Comparison of ENCODE assay signal across 22 cellular contexts in genomic region chr2:119730598-119731278, GRCh38. TPM values are rescaled to one million over a fixed set of nuclear protein-coding genes. Genes with fewer than 3 reads are reported as not detected.
DNase-seq lines count a peak whose midpoint lies in the region; ATAC-seq, FAIRE-seq and TF ChIP-seq lines count a peak whose summit lies in the region.
"Had no signal": no experiment of that assay in that cellular context is flagged by ENCODE, and none has a peak within 500 bp of the region (broad histone marks: within the 10 kb centered on the region; RNA-seq: fewer than 3 reads in every experiment).

No MANE protein-coding gene starts in this region.

- no peak for TF ChIP-seq EP300 in sigmoid colon (IDR thresholded peaks at IDR 0.05)

- H3K4me1 Mint-ChIP-seq in brain: peaks cover 14% of the 10 kb centered on the region
- H3K4me1 Mint-ChIP-seq: stimulated activated naive CD8-positive, alpha-beta T cell treated with anti-CD3 and anti-CD28 coated beads, Interleukin-15, amount 100 ng/mL, for 72 hours had no signal

- no peak overlapping the region for H3K4me3 Mint-ChIP-seq in brain
- H3K4me3 Mint-ChIP-seq: CD8-positive, alpha-beta T cell; neural crest cell; stimulated activated naive CD8-positive, alpha-beta T cell treated with anti-CD3 and anti-CD28 coated beads, Interleukin-15, amount 100 ng/mL, for 72 hours had no signal

- H3K9me3 ChIP-seq in BLaER1 (no peaks in the 10 kb centered on the region), lower lobe of right lung (no peaks in the 10 kb centered on the region), colonic mucosa (no peaks in the 10 kb centered on the region), sigmoid colon (no peaks in the 10 kb centered on the region)
- H3K9me3 ChIP-seq: HAP-1 had no signal

- H3K27me3 ChIP-seq in BLaER1 (no peaks in the 10 kb centered on the region), lower lobe of right lung (ENCODE audit: low read depth) (no peaks in the 10 kb centered on the region), colonic mucosa (no peaks in the 10 kb centered on the region), sigmoid colon (no peaks in the 10 kb centered on the region)

- intact Hi-C loops in lower lobe of right lung (cut with DNase I) (no loop called here), colonic mucosa (cut with DNase I) (no loop called here), sigmoid colon (cut with DNase I) (no loop called here)

- peaks cover 0 to 3% (median 2%) of the 10 kb centered on the region in 5 experiments for H3K9me3 Mint-ChIP-seq in brain
- H3K9me3 Mint-ChIP-seq: CD8-positive, alpha-beta T cell; neural crest cell; stimulated activated naive CD8-positive, alpha-beta T cell treated with anti-CD3 and anti-CD28 coated beads, Interleukin-15, amount 100 ng/mL, for 72 hours had no signal

- no peaks in the 10 kb centered on the region for H3K36me3 Mint-ChIP-seq in brain
- H3K36me3 Mint-ChIP-seq: CD8-positive, alpha-beta T cell had no signal

- H3K27me3 Mint-ChIP-seq in brain: peaks cover 3% of the 10 kb centered on the region
- H3K27me3 Mint-ChIP-seq: stimulated activated naive CD8-positive, alpha-beta T cell treated with anti-CD3 and anti-CD28 coated beads, Interleukin-15, amount 100 ng/mL, for 72 hours had no signal

- TF ChIP-seq POLR2A in sigmoid colon (IDR thresholded peaks at IDR 0.05): no peak

- H3K4me3 ChIP-seq in BLaER1 (no peak overlapping the region), lower lobe of right lung (no peak overlapping the region), colonic mucosa (no peak overlapping the region), sigmoid colon (no peak overlapping the region)
- H3K4me3 ChIP-seq: HAP-1 had no signal

- H3K36me3 ChIP-seq in BLaER1 (no peaks in the 10 kb centered on the region), lower lobe of right lung (no peaks in the 10 kb centered on the region), colonic mucosa (no peaks in the 10 kb centered on the region), sigmoid colon (no peaks in the 10 kb centered on the region)
- H3K36me3 ChIP-seq: HAP-1 had no signal

- ATAC-seq in lower lobe of right lung (peak; percentile 74 to 83), HG03175 (IDR thresholded peaks at IDR 0.05; ENCODE audit: unreplicated experiment) (no peak)
- ATAC-seq: CD8-positive, alpha-beta T cell; stimulated activated naive CD8-positive, alpha-beta T cell treated with anti-CD3 and anti-CD28 coated beads, Interleukin-15, amount 100 ng/mL, for 72 hours had no signal

- H3K9ac ChIP-seq in BLaER1: no peak overlapping the region
- H3K9ac ChIP-seq in colonic mucosa (ENCODE audit: low read depth in 2 of 2, low read length in 2 of 2): no peak overlapping the region

- TF ChIP-seq CTCF in brain (conservative IDR thresholded peaks at IDR 0.05): no peak
- TF ChIP-seq CTCF in lower lobe of right lung (IDR thresholded peaks at IDR 0.05): no peak
- no peak for TF ChIP-seq CTCF in colonic mucosa (IDR thresholded peaks at IDR 0.05)
- TF ChIP-seq CTCF in sigmoid colon (IDR thresholded peaks at IDR 0.05): no peak

- peak overlapping the region; percentile 47; the same call in 1 of the 2 replicates for H3K27ac ChIP-seq in BLaER1
- no peak overlapping the region for H3K27ac ChIP-seq in lower lobe of right lung
- no peak overlapping the region for H3K27ac ChIP-seq in colonic mucosa
- H3K27ac ChIP-seq in sigmoid colon: no peak overlapping the region

- FAIRE-seq in HTR-8/SVneo (lab: Jason Lieb, UNC): peak; percentile 20
- FAIRE-seq: endothelial cell of umbilical vein, GM12891 had no signal

- no peaks in the 10 kb centered on the region for H4K20me1 ChIP-seq in BLaER1

- DNase-seq in HTR-8/SVneo (ENCODE audit: insufficient read length, low spot score): no peak
- DNase-seq in lower lobe of right lung: peak; percentile 65
- DNase-seq in colonic mucosa: no peak
- DNase-seq in stimulated activated naive CD4-positive, alpha-beta T cell treated with Interleukin-2 at 50 U/mL for 16 hours (lab: John Stamatoyannopoulos, UW): no peak
- no peak for DNase-seq in sigmoid colon
- DNase-seq: activated CD4-positive, CD25-positive, alpha-beta regulatory T cell; activated effector memory CD4-positive, alpha-beta T cell treated with Interleukin-2 at 50 U/mL for 16 hours; amniotic stem cell; GDM1; mesendoderm; NCI-H187; retina; stimulated activated naive CD8-positive, alpha-beta T cell treated with anti-CD3 and anti-CD28 coated beads, Interleukin-15, amount 100 ng/mL, for 72 hours; T-helper 2 cell had no signal

- H3K4me1 ChIP-seq in BLaER1 (peaks cover 55% of the 10 kb centered on the region), lower lobe of right lung (no peaks in the 10 kb centered on the region), colonic mucosa (no peaks in the 10 kb centered on the region), sigmoid colon (no peaks in the 10 kb centered on the region)
- H3K4me1 ChIP-seq: HAP-1 had no signal

- peak overlapping the region in 3 of 5 experiments; percentile 50 to 60 (median 60) for H3K27ac Mint-ChIP-seq in brain
- H3K27ac Mint-ChIP-seq: CD8-positive, alpha-beta T cell; stimulated activated naive CD8-positive, alpha-beta T cell treated with anti-CD3 and anti-CD28 coated beads, Interleukin-15, amount 100 ng/mL, for 72 hours had no signal

- 79 to 80% methylated on average over 9 of the region's 9 CpGs for WGBS in sigmoid colon, 2 donors

- peak overlapping the region; percentile 81 for H3K4me2 ChIP-seq in BLaER1

RNA-seq across cellular contexts. Expression of gene PTPN4, which starts 29.0 kb away (rescaled TPM):
- 4.4 TPM for polyA plus RNA-seq in brain (ENCODE audit: insufficient read depth, low read depth, low replicate concordance)
- total RNA-seq in lower lobe of right lung: 44.5 TPM
- total RNA-seq in colonic mucosa: 10 to 100 TPM; 20.4 to 28.2 TPM
- 10 to 100 TPM; 21.7 to 42.9 (median 23.4) TPM for total RNA-seq in sigmoid colon
- polyA plus RNA-seq in sigmoid colon: 1 to 10 TPM; 1.8 to 7.2 (median 2.8) TPM

RNA-seq across cellular contexts. Expression of gene TMEM177, which starts 51.7 kb away (rescaled TPM):
- polyA plus RNA-seq in brain (ENCODE audit: insufficient read depth, low read depth, low replicate concordance) (6.9 TPM), sigmoid colon (10 to 100 TPM in 2 of 3 donors, 1 to 10 TPM in 1; 8.4 to 17.9 (median 16.4) TPM)
- total RNA-seq in lower lobe of right lung (5.8 TPM), colonic mucosa (10 to 100 TPM; 14.9 to 26.3 TPM), sigmoid colon (1 to 10 TPM; 5.8 to 8.2 (median 6.3) TPM)
